26 cellular contexts compared by ENCODE assay signal in the genomic region with DNA sequence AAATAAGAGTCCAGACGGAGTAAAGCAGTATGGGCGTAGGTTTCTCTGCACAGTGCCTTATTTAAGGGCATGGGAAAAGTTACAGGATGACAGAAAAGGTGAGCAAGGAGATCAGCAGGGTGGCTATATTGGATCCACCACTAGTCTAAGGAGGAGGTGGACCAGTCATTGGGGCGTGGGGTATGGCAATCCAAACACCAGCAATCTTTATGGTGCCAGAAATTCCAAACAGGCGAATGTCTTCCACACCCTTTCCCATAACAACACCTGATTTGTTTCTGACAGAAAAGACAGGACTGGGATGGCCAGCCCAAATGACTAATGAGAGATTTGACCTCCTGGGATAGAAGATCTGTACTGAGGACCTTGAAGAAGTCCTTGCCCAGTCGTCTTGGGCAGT.
"Had no signal": no experiment of that assay in that cellular context is flagged by ENCODE, and none has a peak within 500 bp of the region (broad histone marks: within the 10 kb centered on the region; RNA-seq: fewer than 3 reads in every experiment).

No MANE protein-coding gene starts in this region.

- H3K27ac ChIP-seq: adrenal gland, body of pancreas, cardiac muscle cell, colonic mucosa, left lung, neutrophil, right lobe of liver, transverse colon, uterus had no signal

- DNase-seq: activated CD4-positive, alpha-beta T cell treated with anti-CD3 and anti-CD28 coated beads for 36 hours; activated CD4-positive, CD25-positive, alpha-beta regulatory T cell; activated effector memory CD4-positive, alpha-beta T cell treated with anti-CD3 and anti-CD28 coated beads, Interleukin-2, amount 50 U/mL, for 16 hours; activated naive CD4-positive, alpha-beta T cell treated with anti-CD3 and anti-CD28 coated beads for 36 hours; activated naive CD8-positive, alpha-beta T cell treated with anti-CD3 and anti-CD28 coated beads for 36 hours; adrenal gland; aorta; body of pancreas; cerebellar nuclear complex; colonic mucosa; effector CD8-positive, alpha-beta T cell; erythroblast; head of caudate nucleus; hippocampal formation; left lung; naive B cell; nephron progenitor cell; stimulated activated CD4-positive, alpha-beta T cell treated with anti-CD3 and anti-CD28 coated beads, Interleukin-2, amount 100 ng/mL, for 48 hours; stimulated activated naive CD4-positive, alpha-beta T cell treated with Interleukin-2 at 50 U/mL for 16 hours; transverse colon; uterus had no signal

- H3K9me3 ChIP-seq: adrenal gland, body of pancreas, colonic mucosa, left lung, neutrophil, right lobe of liver, transverse colon, uterus had no signal

- H3K4me1 ChIP-seq: adrenal gland, body of pancreas, colonic mucosa, left lung, right lobe of liver, transverse colon, uterus had no signal

- H3K4me3 ChIP-seq: adrenal gland, body of pancreas, cardiac muscle cell, colonic mucosa, left lung, lung, right lobe of liver, transverse colon, uterus had no signal

- ATAC-seq: activated CD4-positive, alpha-beta T cell treated with anti-CD3 and anti-CD28 coated beads for 36 hours; body of pancreas; left lung; right lobe of liver had no signal

- H3K36me3 ChIP-seq: adrenal gland, cardiac muscle cell, colonic mucosa, left lung, neutrophil, right lobe of liver, transverse colon, uterus had no signal

- H3K27me3 ChIP-seq: adrenal gland, body of pancreas, cardiac muscle cell, colonic mucosa, left lung, neutrophil, right lobe of liver, transverse colon, uterus had no signal

- FAIRE-seq: endometrium had no signal
